ENCODE assay signal across 8 cellular contexts in genomic region chr15:80695099-80695910, GRCh38. TPM values are rescaled to one million over a fixed set of nuclear protein-coding genes. Genes with fewer than 3 reads are reported as not detected.
DNase-seq lines count a peak whose midpoint lies in the region; ATAC-seq lines count a peak whose summit lies in the region.

Gene ABHD17C (plus strand): TSS chr15:80695310. CDS start chr15:80695430, 120 bp downstream.

- ATAC-seq in HG02759 (IDR thresholded peaks at IDR 0.05; ENCODE audit: unreplicated experiment) (peak; percentile 79), memory B cell (ENCODE audit: low read depth) (peak; percentile 77)
- ATAC-seq in stimulated activated memory B cell treated with anti-CD40 and anti-IgM and Interleukin-4, amounts not matched to agents 10 μg/mL and 1 μg/mL and 100 μg/mL, for 72 hours: peak; percentile 89

- in situ Hi-C loops in endometrial microvascular endothelial cells (cut with HindIII; ENCODE audit: inconsistent ontology term, low pct_unique_long_range_greater_than_20kb, low sequenced_read_pairs): no loop called here

- H3K27me3 Mint-ChIP-seq in activated CD4-positive, alpha-beta memory T cell treated with anti-CD3 and anti-CD28 coated beads, Interleukin-2, amount 10 ng/mL, durations not matched to agents 7 days and 5 days: peaks cover 27% of the 10 kb centered on the region
- H3K27me3 Mint-ChIP-seq in memory B cell: peaks cover 5% of the 10 kb centered on the region
- no peaks in the 10 kb centered on the region for H3K27me3 Mint-ChIP-seq in stimulated activated memory B cell treated with anti-CD40 and anti-IgM and Interleukin-4, amounts not matched to agents 10 μg/mL and 1 μg/mL and 100 μg/mL, for 72 hours

- H3K27ac Mint-ChIP-seq in activated CD4-positive, alpha-beta memory T cell treated with anti-CD3 and anti-CD28 coated beads, Interleukin-2, amount 10 ng/mL, durations not matched to agents 7 days and 5 days: peak within 1 kb of the TSS; percentile 40
- peak within 1 kb of the TSS; percentile 75 for H3K27ac Mint-ChIP-seq in memory B cell
- H3K27ac Mint-ChIP-seq in stimulated activated memory B cell treated with anti-CD40 and anti-IgM and Interleukin-4, amounts not matched to agents 10 μg/mL and 1 μg/mL and 100 μg/mL, for 72 hours: peak within 1 kb of the TSS; percentile 74

- no peaks in the 10 kb centered on the region for H3K36me3 Mint-ChIP-seq in activated CD4-positive, alpha-beta memory T cell treated with anti-CD3 and anti-CD28 coated beads, Interleukin-2, amount 10 ng/mL, durations not matched to agents 7 days and 5 days (ENCODE audit: low read depth)
- no peaks in the 10 kb centered on the region for H3K36me3 Mint-ChIP-seq in memory B cell
- H3K36me3 Mint-ChIP-seq in stimulated activated memory B cell treated with anti-CD40 and anti-IgM and Interleukin-4, amounts not matched to agents 10 μg/mL and 1 μg/mL and 100 μg/mL, for 72 hours: no peaks in the 10 kb centered on the region

- no peaks in the 10 kb centered on the region for H3K9me3 Mint-ChIP-seq in activated CD4-positive, alpha-beta memory T cell treated with anti-CD3 and anti-CD28 coated beads, Interleukin-2, amount 10 ng/mL, durations not matched to agents 7 days and 5 days
- no peaks in the 10 kb centered on the region for H3K9me3 Mint-ChIP-seq in memory B cell
- H3K9me3 Mint-ChIP-seq in stimulated activated memory B cell treated with anti-CD40 and anti-IgM and Interleukin-4, amounts not matched to agents 10 μg/mL and 1 μg/mL and 100 μg/mL, for 72 hours: no peaks in the 10 kb centered on the region

- peaks cover 20% of the 10 kb centered on the region for H3K4me1 Mint-ChIP-seq in activated CD4-positive, alpha-beta memory T cell treated with anti-CD3 and anti-CD28 coated beads, Interleukin-2, amount 10 ng/mL, durations not matched to agents 7 days and 5 days
- peaks cover 9% of the 10 kb centered on the region for H3K4me1 Mint-ChIP-seq in memory B cell
- peaks cover 23% of the 10 kb centered on the region for H3K4me1 Mint-ChIP-seq in stimulated activated memory B cell treated with anti-CD40 and anti-IgM and Interleukin-4, amounts not matched to agents 10 μg/mL and 1 μg/mL and 100 μg/mL, for 72 hours

- DNase-seq in NCI-H1694 treated with DMSO at 0.1 percent for 48 hours (lab: John Stamatoyannopoulos, UW) (peak; percentile 2), NCI-H1694 (lab: John Stamatoyannopoulos, UW) (no peak), NCI-H2227 (lab: John Stamatoyannopoulos, UW; ENCODE audit: unreplicated experiment) (peak; percentile 54), memory B cell (ENCODE audit: low spot score in 2 of 2) (peak in 1 of 2 donors; percentile 40)
- peak; percentile 48 for DNase-seq in activated CD4-positive, alpha-beta memory T cell treated with anti-CD3 and anti-CD28 coated beads, Interleukin-2, amount 10 ng/mL, durations not matched to agents 7 days and 5 days

- POLR2A ChIA-PET in activated CD4-positive, alpha-beta memory T cell treated with anti-CD3 and anti-CD28 coated beads, Interleukin-2, amount 10 ng/mL, durations not matched to agents 7 days and 5 days (lab: Charles Lee): interaction anchor here (1.0 to 2.3 kb wide), 4 partner anchors 9 to 306 kb away, joined by 3 to 8 read pairs (median 3); partner anchors contain the start of gene TLNRD1

- H3K4me3 Mint-ChIP-seq in activated CD4-positive, alpha-beta memory T cell treated with anti-CD3 and anti-CD28 coated beads, Interleukin-2, amount 10 ng/mL, durations not matched to agents 7 days and 5 days: peak within 1 kb of the TSS; percentile 86
- peak within 1 kb of the TSS; percentile 92 for H3K4me3 Mint-ChIP-seq in memory B cell
- peak within 1 kb of the TSS; percentile 89 for H3K4me3 Mint-ChIP-seq in stimulated activated memory B cell treated with anti-CD40 and anti-IgM and Interleukin-4, amounts not matched to agents 10 μg/mL and 1 μg/mL and 100 μg/mL, for 72 hours

- CTCF ChIA-PET in activated CD4-positive, alpha-beta memory T cell treated with anti-CD3 and anti-CD28 coated beads, Interleukin-2, amount 10 ng/mL, durations not matched to agents 7 days and 5 days (lab: Charles Lee): interaction anchor here (1.2 to 2.5 kb wide), 3 partner anchors 81 to 273 kb away, joined by 3 to 8 read pairs (median 5); partner anchors contain the start of gene CEMIP

RNA-seq across cellular contexts. Expression of gene ABHD17C, which starts in this region (rescaled TPM):
- 1 to 10 TPM; 3.8 to 4.0 TPM for total RNA-seq in activated CD4-positive, alpha-beta memory T cell treated with anti-CD3 and anti-CD28 coated beads, Interleukin-2, amount 10 ng/mL, durations not matched to agents 7 days and 5 days
- total RNA-seq in endometrial microvascular endothelial cells (ENCODE audit: inconsistent ontology term): 12.6 TPM
